15 cellular contexts compared by ENCODE assay signal in genomic region chr10:103226011-103226410, GRCh38. TPM values are rescaled to one million over a fixed set of nuclear protein-coding genes. Genes with fewer than 3 reads are reported as not detected.
DNase-seq lines count a peak whose midpoint lies in the region; ATAC-seq, FAIRE-seq and TF ChIP-seq lines count a peak whose summit lies in the region.
"Had no signal": no experiment of that assay in that cellular context is flagged by ENCODE, and none has a peak within 500 bp of the region (broad histone marks: within the 10 kb centered on the region; RNA-seq: fewer than 3 reads in every experiment).

No MANE protein-coding gene starts in this region.

- no peaks in the 10 kb centered on the region for H3K4me1 ChIP-seq in HEK293 (ENCODE audit: control insufficient read depth, insufficient read depth, low read length)
- peaks cover 0 to 25% (median 0%) of the 10 kb centered on the region in 6 donors for H3K4me1 ChIP-seq in spleen

- POLR2A ChIA-PET in HEK293 (lab: Yijun Ruan, JAX), result interaction anchor here (0.7 kb wide), 1 partner anchor 102 kb away, joined by 3 read pairs; no protein-coding TSS in a partner anchor
- POLR2A ChIA-PET in activated CD8-positive, alpha-beta T cell treated with anti-CD3 and anti-CD28 coated beads for 36 hours (lab: Charles Lee), result interaction anchor here (0.6 kb wide), 1 partner anchor 22 kb away, joined by 3 read pairs; no protein-coding TSS in a partner anchor

- no peaks in the 10 kb centered on the region for H3K36me3 Mint-ChIP-seq in activated CD8-positive, alpha-beta T cell treated with anti-CD3 and anti-CD28 coated beads for 36 hours (ENCODE audit: low read depth)
- H3K36me3 Mint-ChIP-seq in T-helper 2 cell treated with Interferon-gamma antibody and Interleukin-4, amounts not matched to agents 5 μg/mL and 100 μg/mL, for 36 hours (ENCODE audit: low read depth), result no peaks in the 10 kb centered on the region

- no peaks in the 10 kb centered on the region for H3K27me3 Mint-ChIP-seq in activated CD8-positive, alpha-beta T cell treated with anti-CD3 and anti-CD28 coated beads for 36 hours
- H3K27me3 Mint-ChIP-seq in T-helper 2 cell treated with Interferon-gamma antibody and Interleukin-4, amounts not matched to agents 5 μg/mL and 100 μg/mL, for 36 hours (ENCODE audit: low read depth), result no peaks in the 10 kb centered on the region

- H3K4me3 Mint-ChIP-seq in activated CD8-positive, alpha-beta T cell treated with anti-CD3 and anti-CD28 coated beads for 36 hours, result no peak overlapping the region
- H3K4me3 Mint-ChIP-seq in T-helper 2 cell treated with Interferon-gamma antibody and Interleukin-4, amounts not matched to agents 5 μg/mL and 100 μg/mL, for 36 hours, result no peak overlapping the region
- H3K4me3 Mint-ChIP-seq: H9 had no signal

- H3K27ac ChIP-seq in HEK293 (ENCODE audit: extremely low read depth, low read depth, low read length) (no peak overlapping the region), spleen (peak overlapping the region in 6 of 8 donors; percentile 27 to 81 (median 54))
- H3K27ac ChIP-seq: BLaER1 treated with 17β-estradiol and CSF1 and Interleukin-3, amounts not matched to agents 10 nM and 100 nM; SJSA1 had no signal

- peaks cover 8% of the 10 kb centered on the region for H3K9me3 Mint-ChIP-seq in activated CD8-positive, alpha-beta T cell treated with anti-CD3 and anti-CD28 coated beads for 36 hours
- H3K9me3 Mint-ChIP-seq in T-helper 2 cell treated with Interferon-gamma antibody and Interleukin-4, amounts not matched to agents 5 μg/mL and 100 μg/mL, for 36 hours, result peaks cover 9% of the 10 kb centered on the region

- H3K4me3 ChIP-seq in HEK293 (ENCODE audit: low read depth, low read length) (no peak overlapping the region), bronchial epithelial cell (ENCODE audit: low read depth, low read length) (no peak overlapping the region), fibroblast of the aortic adventitia (ENCODE audit: low read depth, low read length) (no peak overlapping the region), spleen (no peak overlapping the region)
- H3K4me3 ChIP-seq: BLaER1 treated with 17β-estradiol and CSF1 and Interleukin-3, amounts not matched to agents 10 nM and 100 nM; MG63; SJSA1 had no signal

- H3K27ac Mint-ChIP-seq in activated CD8-positive, alpha-beta T cell treated with anti-CD3 and anti-CD28 coated beads for 36 hours, result no peak overlapping the region
- no peak overlapping the region for H3K27ac Mint-ChIP-seq in T-helper 2 cell treated with Interferon-gamma antibody and Interleukin-4, amounts not matched to agents 5 μg/mL and 100 μg/mL, for 36 hours
- H3K27ac Mint-ChIP-seq: H9 had no signal

- H3K27me3 ChIP-seq in bronchial epithelial cell (ENCODE audit: control insufficient read depth, insufficient read depth, low read length) (no peaks in the 10 kb centered on the region), spleen (replicated peaks in 1 of 7) (no peaks in the 10 kb centered on the region)
- H3K27me3 ChIP-seq: BLaER1 treated with 17β-estradiol and CSF1 and Interleukin-3, amounts not matched to agents 10 nM and 100 nM; MG63; SJSA1 had no signal

- H3K9me3 ChIP-seq in HEK293 (ENCODE audit: control insufficient read depth, insufficient read depth, low read depth, low read length) (no peaks in the 10 kb centered on the region), spleen (peaks cover 6 to 33% (median 28%) of the 10 kb centered on the region in 8 donors)

- ATAC-seq in GM19351 (IDR thresholded peaks at IDR 0.05; ENCODE audit: unreplicated experiment), result no peak
- ATAC-seq in activated CD8-positive, alpha-beta T cell treated with anti-CD3 and anti-CD28 coated beads for 36 hours, result no peak

- DNase-seq in bronchial epithelial cell (ENCODE audit: low read depth) (peak; percentile 15), fibroblast of the aortic adventitia (ENCODE audit: low read depth) (peak; percentile 45), spleen (no peak)
- DNase-seq in activated CD8-positive, alpha-beta T cell treated with anti-CD3 and anti-CD28 coated beads for 36 hours, result no peak
- no peak for DNase-seq in T-helper 2 cell treated with Interferon-gamma antibody and Interleukin-4, amounts not matched to agents 5 μg/mL and 100 μg/mL, for 36 hours (ENCODE audit: low spot score)
- DNase-seq: H9, MG63, NCI-H1417, NCI-H1930, NCI-H2171, NCI-H446 treated with DMSO at 0.1 percent for 48 hours had no signal

- no peaks in the 10 kb centered on the region for H3K36me3 ChIP-seq in HEK293 (ENCODE audit: control insufficient read depth in 2 of 2, insufficient read depth in 1 of 2, low read length in 2 of 2)
- H3K36me3 ChIP-seq in bronchial epithelial cell (ENCODE audit: control insufficient read depth, insufficient read depth, low read length), result no peaks in the 10 kb centered on the region
- H3K36me3 ChIP-seq in spleen, result no peaks in the 10 kb centered on the region
- H3K36me3 ChIP-seq: MG63, SJSA1 had no signal

- CTCF ChIA-PET in HEK293 (lab: Yijun Ruan, JAX), result no interaction called here
- CTCF ChIA-PET in activated CD8-positive, alpha-beta T cell treated with anti-CD3 and anti-CD28 coated beads for 36 hours (lab: Charles Lee), result no interaction called here

- intact Hi-C loops in spleen (cut with DNase I; ENCODE audit: low total_unique reads), result no loop called here
- intact Hi-C loops in activated CD8-positive, alpha-beta T cell treated with anti-CD3 and anti-CD28 coated beads for 36 hours (cut with micrococcal nuclease), result no loop called here

- FAIRE-seq in bronchial epithelial cell (lab: Jason Lieb, UNC), result no peak

- no peak for TF ChIP-seq POLR2A in spleen (IDR thresholded peaks at IDR 0.05)

- no peak for TF ChIP-seq CTCF in HEK293 (tag by site-specific recombination; IDR thresholded peaks at IDR 0.05)
- no peak for TF ChIP-seq CTCF in bronchial epithelial cell (IDR thresholded peaks at IDR 0.05; ENCODE audit: insufficient read depth, low read length, severe bottlenecking)
- no peak for TF ChIP-seq CTCF in fibroblast of the aortic adventitia (IDR thresholded peaks at IDR 0.05; ENCODE audit: insufficient read depth, low read length)
- TF ChIP-seq CTCF in spleen (IDR thresholded peaks at IDR 0.05 in 8 of 11, conservative IDR thresholded peaks at IDR 0.05 in 3 of 11), result no peak
- TF ChIP-seq CTCF in activated CD8-positive, alpha-beta T cell treated with anti-CD3 and anti-CD28 coated beads for 36 hours (IDR thresholded peaks at IDR 0.05), result no peak

- no peaks in the 10 kb centered on the region for H3K4me1 Mint-ChIP-seq in activated CD8-positive, alpha-beta T cell treated with anti-CD3 and anti-CD28 coated beads for 36 hours (ENCODE audit: low read depth)
- no peaks in the 10 kb centered on the region for H3K4me1 Mint-ChIP-seq in T-helper 2 cell treated with Interferon-gamma antibody and Interleukin-4, amounts not matched to agents 5 μg/mL and 100 μg/mL, for 36 hours (ENCODE audit: low read depth)

TF ChIP-seq in HEK293, 187 proteins besides CTCF, POLR2A, EP300 and RAD21 (continues in another document):
- TF ChIP-seq PRDM10 (tag by site-specific recombination; IDR thresholded peaks at IDR 0.05) (0 out of 2 replicates have a peak, but pooled peaks have one; percentile 19), ZNF302 (tag by site-specific recombination; IDR thresholded peaks at IDR 0.05; ENCODE audit: low read depth) (no peak)

RNA-seq across cellular contexts. Expression of gene RPEL1, which starts 19.7 kb away (rescaled TPM):
- total RNA-seq in bronchial epithelial cell (under 0.01 and 0.13 TPM in 2 replicates), fibroblast of the aortic adventitia (ENCODE audit: low replicate concordance) (under 0.01 and 0.82 TPM in 2 replicates), spleen (under 1 TPM in 1 of 7 donors, not detected in 6; 0.23 TPM)
- not detected for polyA plus RNA-seq in spleen
- total RNA-seq in activated CD8-positive, alpha-beta T cell treated with anti-CD3 and anti-CD28 coated beads for 36 hours, result not detected

RNA-seq across cellular contexts. Expression of gene NT5C2, which starts 32.9 kb away (rescaled TPM):
- 105 and 127 TPM in 2 replicates for total RNA-seq in bronchial epithelial cell
- 95.2 and 122 TPM in 2 replicates for total RNA-seq in fibroblast of the aortic adventitia (ENCODE audit: low replicate concordance)
- total RNA-seq in spleen, result 100 to 1,000 TPM in 2 of 7 donors, 10 to 100 TPM in 5; 83.6 to 115 (median 96.8) TPM
- polyA plus RNA-seq in spleen, result 10 to 100 TPM; 21.7 to 32.6 (median 24.5) TPM
- total RNA-seq in activated CD8-positive, alpha-beta T cell treated with anti-CD3 and anti-CD28 coated beads for 36 hours, result 10 to 100 TPM; 39.1 to 43.0 TPM

RNA-seq across cellular contexts. Expression of gene INA, which starts 50.9 kb away (rescaled TPM):
- total RNA-seq in bronchial epithelial cell, result 0.26 TPM in 2 replicates
- total RNA-seq in fibroblast of the aortic adventitia (ENCODE audit: low replicate concordance), result 0.33 and 0.90 TPM in 2 replicates
- not detected for total RNA-seq in spleen
- under 1 TPM; 0.02 to 0.09 (median 0.03) TPM for polyA plus RNA-seq in spleen
- total RNA-seq in activated CD8-positive, alpha-beta T cell treated with anti-CD3 and anti-CD28 coated beads for 36 hours, result under 1 TPM; 0.25 to 0.27 TPM

Comparison
In these comparisons a context has a peak if more than half of its experiments do, and no peak if none do; other contexts are left out.
1. DNase-seq: peak in bronchial epithelial cell (single experiment) and fibroblast of the aortic adventitia (single experiment); none in spleen (single experiment), activated CD8-positive, alpha-beta T cell treated with anti-CD3 and anti-CD28 coated beads for 36 hours (single experiment) and T-helper 2 cell treated with Interferon-gamma antibody and Interleukin-4, amounts not matched to agents 5 μg/mL and 100 μg/mL, for 36 hours (single experiment).